7 cellular contexts compared by ENCODE assay signal in genomic region chrX:10619311-10620015, GRCh38. TPM values are rescaled to one million over a fixed set of nuclear protein-coding genes. Genes with fewer than 3 reads are reported as not detected.
DNase-seq lines count a peak whose midpoint lies in the region; ATAC-seq and TF ChIP-seq lines count a peak whose summit lies in the region.

No MANE protein-coding gene starts in this region.

- no peak for TF ChIP-seq CTCF in activated B cell treated with CpG ODN at 0.5 μM for 24 hours (IDR thresholded peaks at IDR 0.05)

- H3K27me3 ChIP-seq in iPS DF 6.9 (ENCODE audit: control insufficient read depth, insufficient read depth, low read length) = no peaks in the 10 kb centered on the region

- CTCF ChIA-PET in HEK293T (lab: Yijun Ruan, JAX) (interaction anchor here (0.7 to 2.0 kb wide), 7 partner anchors 12 to 429 kb away, joined by 3 to 8 read pairs (median 4); no protein-coding TSS in a partner anchor), activated B cell treated with CpG ODN at 0.5 μM for 24 hours (lab: Charles Lee) (interaction anchor here (1.8 to 6.2 kb wide), 2 partner anchors 21 to 429 kb away, joined by 5 to 63 read pairs; no protein-coding TSS in a partner anchor)

- intact Hi-C loops in activated B cell treated with CpG ODN at 0.5 μM for 24 hours (cut with micrococcal nuclease) = loop anchor here (10.0 kb wide), 1 partner anchor 635 kb away; no protein-coding TSS in a partner anchor

- peak overlapping the region; percentile 74; the same call in 1 of the 2 replicates for H3K4me3 ChIP-seq in iPS DF 6.9 (ENCODE audit: low read length)

- peaks cover 18% of the 10 kb centered on the region for H3K27me3 Mint-ChIP-seq in activated B cell treated with CpG ODN at 0.5 μM for 24 hours
- peaks cover 41% of the 10 kb centered on the region for H3K27me3 Mint-ChIP-seq in stimulated activated naive CD8-positive, alpha-beta T cell treated with anti-CD3 and anti-CD28 coated beads, Interleukin-15, amount 100 ng/mL, for 72 hours

- POLR2A ChIA-PET in HEK293T (lab: Yijun Ruan, JAX) = interaction anchor here (0.7 to 3.2 kb wide), 31 partner anchors 8 to 446 kb away, joined by 3 to 44 read pairs (median 4); no protein-coding TSS in a partner anchor
- POLR2A ChIA-PET in activated B cell treated with CpG ODN at 0.5 μM for 24 hours (lab: Charles Lee) = interaction anchor here (0.6 to 0.7 kb wide), 2 partner anchors 429 to 620 kb away, joined by 3 to 5 read pairs; no protein-coding TSS in a partner anchor

- peak overlapping the region; percentile 86 for H3K4me3 Mint-ChIP-seq in activated B cell treated with CpG ODN at 0.5 μM for 24 hours
- peak overlapping the region; percentile 60 to 77 for H3K4me3 Mint-ChIP-seq in stimulated activated naive CD8-positive, alpha-beta T cell treated with anti-CD3 and anti-CD28 coated beads, Interleukin-15, amount 100 ng/mL, for 72 hours

- H3K4me1 Mint-ChIP-seq in activated B cell treated with CpG ODN at 0.5 μM for 24 hours = peaks cover 15% of the 10 kb centered on the region
- H3K4me1 Mint-ChIP-seq in stimulated activated naive CD8-positive, alpha-beta T cell treated with anti-CD3 and anti-CD28 coated beads, Interleukin-15, amount 100 ng/mL, for 72 hours = peaks cover 15% of the 10 kb centered on the region

- no peak overlapping the region for H3K27ac ChIP-seq in iPS DF 6.9 (ENCODE audit: low read length)

- DNase-seq in HEK293T (ENCODE audit: extremely low spot score) (no peak), activated B cell treated with CpG ODN at 0.5 μM for 24 hours (no peak), iPS DF 6.9 (ENCODE audit: low read depth, low spot score) (no peak), T-helper 1 cell (no peak), T-helper 9 cell (no peak), SHP77 (lab: John Stamatoyannopoulos, UW) (no peak)
- no peak for DNase-seq in stimulated activated naive CD8-positive, alpha-beta T cell treated with anti-CD3 and anti-CD28 coated beads, Interleukin-15, amount 100 ng/mL, for 72 hours

- no peaks in the 10 kb centered on the region for H3K9me3 ChIP-seq in iPS DF 6.9 (ENCODE audit: control insufficient read depth, insufficient read depth, low read length)

- no CpG with 5 or more reads among the region's 12 CpGs for WGBS in iPS DF 6.9 (ENCODE audit: insufficient coverage, insufficient read length)

- H3K27ac Mint-ChIP-seq in activated B cell treated with CpG ODN at 0.5 μM for 24 hours = no peak overlapping the region
- H3K27ac Mint-ChIP-seq in stimulated activated naive CD8-positive, alpha-beta T cell treated with anti-CD3 and anti-CD28 coated beads, Interleukin-15, amount 100 ng/mL, for 72 hours = no peak overlapping the region

- peak; percentile 14 for ATAC-seq in activated B cell treated with CpG ODN at 0.5 μM for 24 hours (ENCODE audit: low read depth)
- no peak for ATAC-seq in stimulated activated naive CD8-positive, alpha-beta T cell treated with anti-CD3 and anti-CD28 coated beads, Interleukin-15, amount 100 ng/mL, for 72 hours

- no peaks in the 10 kb centered on the region; the same call in 1 of the 2 replicates for H3K4me1 ChIP-seq in iPS DF 6.9 (ENCODE audit: control insufficient read depth, insufficient read depth, low read length)

- H3K9me3 Mint-ChIP-seq in activated B cell treated with CpG ODN at 0.5 μM for 24 hours = no peaks in the 10 kb centered on the region
- H3K9me3 Mint-ChIP-seq in stimulated activated naive CD8-positive, alpha-beta T cell treated with anti-CD3 and anti-CD28 coated beads, Interleukin-15, amount 100 ng/mL, for 72 hours = no peaks in the 10 kb centered on the region

- no peaks in the 10 kb centered on the region for H3K36me3 Mint-ChIP-seq in activated B cell treated with CpG ODN at 0.5 μM for 24 hours (ENCODE audit: low read depth)

- no peaks in the 10 kb centered on the region for H3K36me3 ChIP-seq in iPS DF 6.9 (ENCODE audit: control insufficient read depth, insufficient read depth, low read length)

TF ChIP-seq in HEK293T, 16 proteins besides CTCF, POLR2A, EP300 and RAD21:
- 0 out of 2 replicates have a peak, but pooled peaks have one; percentile 15 for TF ChIP-seq PKNOX1 (IDR thresholded peaks at IDR 0.05)
- TF ChIP-seq TARDBP (IDR thresholded peaks at IDR 0.05) = no peak
- TF ChIP-seq FOXA1 (IDR thresholded peaks at IDR 0.05) = no peak

RNA-seq across cellular contexts. Expression of gene MID1, which starts 0.9 kb away (rescaled TPM):
- total RNA-seq in activated B cell treated with CpG ODN at 0.5 μM for 24 hours = 0.18 TPM in 1 of 2 replicates, not detected in the other
